ENCODE assay signal across 21 cellular contexts in the genomic region with DNA sequence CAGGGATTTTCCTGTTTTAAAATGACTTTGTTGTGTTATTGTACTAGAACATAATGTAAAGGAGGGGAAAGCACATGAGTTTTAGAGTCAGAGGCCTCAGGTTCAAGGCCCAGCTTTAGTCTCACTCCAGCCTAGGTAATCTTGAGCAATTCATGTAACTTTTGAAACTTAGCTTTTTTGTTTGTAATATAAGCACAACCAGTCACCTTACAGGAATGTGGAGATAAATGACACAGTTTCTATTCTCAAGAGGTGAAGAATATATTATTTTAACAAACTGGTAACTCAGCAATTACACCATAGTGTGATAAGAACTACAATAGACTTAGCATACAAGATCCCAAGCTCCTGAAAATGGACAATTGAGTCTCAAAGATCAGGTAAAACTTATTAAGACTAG. TPM values are rescaled to one million over a fixed set of nuclear protein-coding genes. Genes with fewer than 3 reads are reported as not detected.
DNase-seq lines count a peak whose midpoint lies in the region; ATAC-seq and TF ChIP-seq lines count a peak whose summit lies in the region.
"Had no signal": no experiment of that assay in that cellular context is flagged by ENCODE, and none has a peak within 500 bp of the region (broad histone marks: within the 10 kb centered on the region; RNA-seq: fewer than 3 reads in every experiment).

No MANE protein-coding gene starts in this region.

- H3K4me3 ChIP-seq in mammary epithelial cell (replicated peaks in 1 of 3; ENCODE audit: insufficient read depth in 1 of 3, low read depth in 2 of 3, low read length in 3 of 3) (no peak overlapping the region), astrocyte of the spinal cord (ENCODE audit: low read depth, low read length) (no peak overlapping the region)
- H3K4me3 ChIP-seq: GM23338 had no signal

- DNase-seq in MCF 10A (ENCODE audit: unreplicated experiment): peak; percentile 26
- DNase-seq in mammary epithelial cell: no peak
- peak; percentile 3 for DNase-seq in astrocyte of the spinal cord (ENCODE audit: low read depth, low spot score)
- DNase-seq in foreskin keratinocyte: peak; percentile 33 to 39
- no peak for DNase-seq in activated CD8-positive, alpha-beta memory T cell treated with anti-CD3 and anti-CD28 coated beads, Interleukin-2, amount 50 U/mL, for 4 hours
- DNase-seq in effector CD8-positive, alpha-beta T cell (lab: John Stamatoyannopoulos, UW): no peak
- no peak for DNase-seq in NCI-H2196 (lab: John Stamatoyannopoulos, UW; ENCODE audit: unreplicated experiment)
- DNase-seq: AML-193, NCI-H1105 treated with DMSO at 0.1 percent for 48 hours, NCI-H1694 treated with DMSO at 0.1 percent for 48 hours, NCI-H2107, NCI-H2227 treated with DMSO at 0.1 percent for 48 hours, NCI-H510A treated with DMSO at 0.1 percent for 48 hours, NCI-H82 had no signal

- H3K4me1 Mint-ChIP-seq in MCF 10A (ENCODE audit: insufficient read depth, unreplicated experiment): peaks cover 6% of the 10 kb centered on the region
- H3K4me1 Mint-ChIP-seq: GM23338 had no signal

- H3K9me3 Mint-ChIP-seq in MCF 10A (ENCODE audit: unreplicated experiment): peaks cover 11% of the 10 kb centered on the region
- H3K9me3 Mint-ChIP-seq: GM23338 had no signal

- peak; percentile 47 for ATAC-seq in foreskin keratinocyte
- no peak for ATAC-seq in HG03025 (IDR thresholded peaks at IDR 0.05; ENCODE audit: low FRiP score, unreplicated experiment)
- ATAC-seq: GM23338, Panc1, Right ventricle myocardium inferior had no signal

- no peak overlapping the region for H3K9ac ChIP-seq in mammary epithelial cell (ENCODE audit: insufficient read depth, low read length)

- H3K4me2 ChIP-seq in mammary epithelial cell (ENCODE audit: insufficient read depth, low read depth, low read length): no peak overlapping the region
- H3K4me2 ChIP-seq: GM23338 had no signal

- H3K4me3 Mint-ChIP-seq in MCF 10A (ENCODE audit: unreplicated experiment): no peak overlapping the region
- H3K4me3 Mint-ChIP-seq: GM23338 had no signal

- CTCF ChIA-PET in MCF 10A (lab: Yijun Ruan, JAX): interaction anchor here (0.6 to 2.5 kb wide), 2 partner anchors 260 to 271 kb away, joined by 3 to 10 read pairs; no protein-coding TSS in a partner anchor
- CTCF ChIA-PET in mammary epithelial cell (lab: Charles Lee; ENCODE audit: low non-redundant PET): no interaction called here

- TF ChIP-seq CTCF in MCF 10A (IDR thresholded peaks at IDR 0.05; ENCODE audit: unreplicated experiment): no peak
- no peak for TF ChIP-seq CTCF in mammary epithelial cell (conservative IDR thresholded peaks at IDR 0.05 in 1 of 2, IDR thresholded peaks at IDR 0.05 in 1 of 2; ENCODE audit: extremely low read depth in 1 of 2, insufficient read depth in 1 of 2, low read depth in 1 of 2, low read length in 2 of 2)
- no peak for TF ChIP-seq CTCF in astrocyte of the spinal cord (IDR thresholded peaks at IDR 0.05; ENCODE audit: low read depth, low read length)
- TF ChIP-seq CTCF in foreskin keratinocyte (conservative IDR thresholded peaks at IDR 0.05): no peak

- H3K27ac Mint-ChIP-seq in MCF 10A (ENCODE audit: low read depth, unreplicated experiment): no peak overlapping the region
- H3K27ac Mint-ChIP-seq: GM23338 had no signal

- H3K36me3 Mint-ChIP-seq in MCF 10A (ENCODE audit: insufficient read depth, unreplicated experiment): no peaks in the 10 kb centered on the region

- no peak overlapping the region for H2AFZ ChIP-seq in mammary epithelial cell (ENCODE audit: low read depth, low read length)
- H2AFZ ChIP-seq: GM23338 had no signal

- no peak overlapping the region for H3K27ac ChIP-seq in mammary epithelial cell (ENCODE audit: insufficient read depth, low read depth, low read length)
- no peak overlapping the region for H3K27ac ChIP-seq in foreskin keratinocyte
- H3K27ac ChIP-seq: 22Rv1, C4-2B had no signal

- H4K20me1 ChIP-seq in mammary epithelial cell (ENCODE audit: insufficient read depth, low read length): no peaks in the 10 kb centered on the region

- H3K4me1 ChIP-seq in mammary epithelial cell (ENCODE audit: insufficient read depth, low read length) (no peaks in the 10 kb centered on the region), foreskin keratinocyte (no peaks in the 10 kb centered on the region)

- no TSS peak for BruUV-seq in MCF 10A (replicated peaks; lab: Mats Ljungman, UMichigan)
- BruUV-seq in mammary epithelial cell (replicated peaks; lab: Mats Ljungman, UMichigan): no TSS peak

- no peaks in the 10 kb centered on the region for H3K27me3 ChIP-seq in mammary epithelial cell (ENCODE audit: insufficient read depth, low read length)
- no peaks in the 10 kb centered on the region for H3K27me3 ChIP-seq in foreskin keratinocyte

- H3K79me2 ChIP-seq in mammary epithelial cell (ENCODE audit: insufficient read depth, low read length): no peaks in the 10 kb centered on the region

- H3K36me3 ChIP-seq in mammary epithelial cell (ENCODE audit: insufficient read depth, low read length): no peaks in the 10 kb centered on the region

- dilution Hi-C loops in mammary epithelial cell (cut with HindIII; ENCODE audit: low sequenced_read_pairs): no loop called here

- no peaks in the 10 kb centered on the region for H3K9me3 ChIP-seq in mammary epithelial cell (replicated peaks; ENCODE audit: insufficient read depth, low read length)

- in situ Hi-C loops in mammary epithelial cell (cut with MboI; ENCODE audit: low sequenced_read_pairs in 2 of 2) (no loop called here), astrocyte of the spinal cord (cut with HindIII; ENCODE audit: low sequenced_read_pairs) (no loop called here)

- intact Hi-C loops in MCF 10A (cut with micrococcal nuclease) (no loop called here), mammary epithelial cell (cut with micrococcal nuclease) (no loop called here)

- H3K27me3 Mint-ChIP-seq in MCF 10A (ENCODE audit: insufficient read depth, unreplicated experiment): peaks cover 12% of the 10 kb centered on the region

- POLR2A ChIA-PET in MCF 10A (lab: Yijun Ruan, JAX): no interaction called here

RNA-seq across cellular contexts. Expression of a gene that starts 51.2 kb away (rescaled TPM):
- not detected in 2 replicates for total RNA-seq in MCF 10A (2022)
- under 1 TPM in 1 of 2 donors, not detected in 1; under 0.01 TPM for total RNA-seq in mammary epithelial cell
- polyA plus RNA-seq in mammary epithelial cell: 0.01 TPM
- not detected for polyA minus RNA-seq in mammary epithelial cell
- 0.28 and 0.34 TPM in 2 replicates for total RNA-seq in foreskin keratinocyte
- 0.02 TPM in 2 replicates for polyA plus RNA-seq in foreskin keratinocyte
- total RNA-seq: SK-MEL-5 had no signal

Comparison
In these comparisons a context has a peak if more than half of its experiments do, and no peak if none do; other contexts are left out.
1. DNase-seq: peak in MCF 10A (single experiment), astrocyte of the spinal cord (single experiment) and foreskin keratinocyte (2 of 2); none in mammary epithelial cell (single experiment), activated CD8-positive, alpha-beta memory T cell treated with anti-CD3 and anti-CD28 coated beads, Interleukin-2, amount 50 U/mL, for 4 hours (single experiment), effector CD8-positive, alpha-beta T cell (single experiment) and NCI-H2196 (single experiment).